ENCODE assay signal across 10 cellular contexts in the genomic region with DNA sequence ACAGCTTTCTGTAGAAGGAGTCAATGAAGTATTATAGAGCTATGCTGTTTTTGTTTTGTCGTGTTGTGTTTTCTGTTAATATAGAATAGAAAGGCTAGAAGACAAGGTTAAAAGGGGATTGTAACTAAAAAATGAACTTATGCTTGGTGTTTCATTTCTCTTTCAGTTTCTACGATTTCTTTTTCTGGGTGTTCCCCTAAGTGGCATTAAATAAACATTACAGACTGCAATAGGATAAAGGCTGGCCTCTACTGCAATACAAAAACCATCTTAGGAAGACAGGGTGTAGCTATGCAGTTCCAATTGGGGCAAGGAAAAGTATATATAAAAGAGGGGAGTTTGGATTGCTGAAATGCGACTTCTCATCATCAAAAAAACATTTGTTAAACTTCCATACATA.
"Had no signal": no experiment of that assay in that cellular context is flagged by ENCODE, and none has a peak within 500 bp of the region (broad histone marks: within the 10 kb centered on the region; RNA-seq: fewer than 3 reads in every experiment).

No MANE protein-coding gene starts in this region.

- H3K9me3 ChIP-seq: HAP-1 had no signal

- DNase-seq: GM23248, GOT3, H7, HFFc6, IMR-90, KG1 had no signal

- H3K27ac ChIP-seq: GM23248 had no signal

- H3K4me3 Mint-ChIP-seq: HFFc6 had no signal

- ATAC-seq: HCT116, K562 had no signal

- H3K4me3 ChIP-seq: GM23248, HAP-1, K562 had no signal

- H3K9ac ChIP-seq: GM23248 had no signal

- H2AFZ ChIP-seq: GM23248 had no signal

- H3K27ac Mint-ChIP-seq: HFFc6 had no signal

- H3K9me3 Mint-ChIP-seq: HFFc6 had no signal

- FAIRE-seq: HTR-8/SVneo, K562 had no signal

- H3K36me3 ChIP-seq: HAP-1 had no signal
